Comparison of ENCODE assay signal across 11 cellular contexts in genomic region chr3:37024092-37024491, GRCh38. TPM values are rescaled to one million over a fixed set of nuclear protein-coding genes. Genes with fewer than 3 reads are reported as not detected.
A peak's percentile ranks its signal among the peaks of the same experiment; 100 is the strongest.
DNase-seq lines count a peak whose midpoint lies in the region; ATAC-seq and TF ChIP-seq lines count a peak whose summit lies in the region.
"Had no signal": no experiment of that assay in that cellular context is flagged by ENCODE, and none has a peak within 500 bp of the region (broad histone marks: within the 10 kb centered on the region; RNA-seq: fewer than 3 reads in every experiment).

No MANE protein-coding gene starts in this region.

- H3K4me3 Mint-ChIP-seq in endothelial cell (ENCODE audit: unreplicated experiment) (no peak overlapping the region), T-cell (no peak overlapping the region)

- H3K27me3 ChIP-seq in smooth muscle cell (ENCODE audit: low read depth): no peaks in the 10 kb centered on the region

- H3K36me3 Mint-ChIP-seq in endothelial cell (ENCODE audit: low read depth, unreplicated experiment) (peaks cover 70% of the 10 kb centered on the region), T-cell (peaks cover 69% of the 10 kb centered on the region)

- ATAC-seq in GM18502 (IDR thresholded peaks at IDR 0.05; ENCODE audit: poor library complexity, unreplicated experiment) (no peak), HG03571 (IDR thresholded peaks at IDR 0.05; ENCODE audit: unreplicated experiment) (no peak), T-cell (replicated peaks in 1 of 4) (no peak)
- ATAC-seq: A549 had no signal

- H3K27ac ChIP-seq in smooth muscle cell (ENCODE audit: low read depth): no peak overlapping the region
- H3K27ac ChIP-seq: A549 had no signal

- H3K4me1 ChIP-seq in smooth muscle cell (ENCODE audit: low read depth): no peaks in the 10 kb centered on the region
- H3K4me1 ChIP-seq: A549 had no signal

- no peak overlapping the region for H3K4me3 ChIP-seq in smooth muscle cell
- H3K4me3 ChIP-seq: A549 had no signal

- WGBS in smooth muscle cell (ENCODE audit: low lambda C conversion rate): 95% methylated on average over 2 of the region's 2 CpGs

- no peaks in the 10 kb centered on the region for H3K79me2 ChIP-seq in smooth muscle cell (ENCODE audit: low read depth)

- CTCF ChIA-PET in T-cell (lab: Charles Lee): interaction anchor here (0.6 to 2.0 kb wide), 10 partner anchors 17 to 1566 kb away, joined by 3 to 10 read pairs (median 4); no protein-coding TSS in a partner anchor

- peak; percentile 50 for TF ChIP-seq CTCF in endothelial cell (IDR thresholded peaks at IDR 0.05; ENCODE audit: unreplicated experiment)
- peak; percentile 23 for TF ChIP-seq CTCF in smooth muscle cell (IDR thresholded peaks at IDR 0.05; ENCODE audit: borderline replicate concordance, insufficient read depth, poor library complexity, severe bottlenecking)

- POLR2A ChIA-PET in T-cell (lab: Charles Lee): interaction anchor here (0.6 to 0.7 kb wide), 4 partner anchors 11 to 222 kb away, joined by 3 read pairs; no protein-coding TSS in a partner anchor

- H3K27ac Mint-ChIP-seq in endothelial cell (ENCODE audit: unreplicated experiment) (no peak overlapping the region), T-cell (no peak overlapping the region)

- H3K36me3 ChIP-seq in smooth muscle cell (ENCODE audit: low read depth): peaks cover 35% of the 10 kb centered on the region

- no peak overlapping the region for H3K4me2 ChIP-seq in smooth muscle cell
- H3K4me2 ChIP-seq: A549 had no signal

- no peaks in the 10 kb centered on the region for H3K27me3 Mint-ChIP-seq in endothelial cell (ENCODE audit: unreplicated experiment)
- no peaks in the 10 kb centered on the region for H3K27me3 Mint-ChIP-seq in T-cell

- H3K4me1 Mint-ChIP-seq in endothelial cell (ENCODE audit: unreplicated experiment) (no peaks in the 10 kb centered on the region), T-cell (peaks cover 0 to 16% (median 0%) of the 10 kb centered on the region in 3 donors)

- H2AFZ ChIP-seq in smooth muscle cell (ENCODE audit: low read depth): no peak overlapping the region

- no peak overlapping the region for H3K9ac ChIP-seq in smooth muscle cell (ENCODE audit: low read depth)

- no peaks in the 10 kb centered on the region for H4K20me1 ChIP-seq in smooth muscle cell (ENCODE audit: low read depth)

- DNase-seq in DMS53 (lab: John Stamatoyannopoulos, UW) (peak; percentile 1), DMS53 treated with DMSO at 0.1 percent for 48 hours (lab: John Stamatoyannopoulos, UW; ENCODE audit: unreplicated experiment) (no peak), NOMO-1 treated with DMSO at 0.1 percent for 48 hours (lab: John Stamatoyannopoulos, UW; ENCODE audit: unreplicated experiment) (peak; percentile 23), endothelial cell (ENCODE audit: low spot score) (no peak), smooth muscle cell (lab: John Stamatoyannopoulos, UW; ENCODE audit: unreplicated experiment) (no peak), T-cell (no peak)
- DNase-seq: activated CD4-positive, alpha-beta T cell treated with anti-CD3 and anti-CD28 coated beads, Interleukin-2, amount 50 U/mL, for 48 hours; NCI-H2081 had no signal

- H3K9me3 Mint-ChIP-seq in endothelial cell (ENCODE audit: unreplicated experiment): no peaks in the 10 kb centered on the region
- no peaks in the 10 kb centered on the region for H3K9me3 Mint-ChIP-seq in T-cell

- no peaks in the 10 kb centered on the region for H3F3A ChIP-seq in smooth muscle cell (ENCODE audit: low read depth)

- no peaks in the 10 kb centered on the region for H3K9me3 ChIP-seq in smooth muscle cell (replicated peaks; ENCODE audit: low read depth)

RNA-seq across cellular contexts. Expression of gene MLH1, which starts 30.8 kb away (rescaled TPM):
- total RNA-seq in endothelial cell (ENCODE audit: unreplicated experiment): 42.9 TPM
- 28.3 and 35.0 TPM in 2 replicates for total RNA-seq in smooth muscle cell
- 16.6 and 22.6 TPM in 2 replicates for polyA plus RNA-seq in smooth muscle cell
- 10 to 100 TPM; 24.7 to 32.4 (median 28.6) TPM for total RNA-seq in T-cell

RNA-seq across cellular contexts. Expression of gene EPM2AIP1, which starts 31.2 kb away (rescaled TPM):
- total RNA-seq in endothelial cell (ENCODE audit: unreplicated experiment) (15.3 TPM), smooth muscle cell (18.6 and 26.0 TPM in 2 replicates), T-cell (10 to 100 TPM; 27.0 to 36.3 (median 29.3) TPM)
- polyA plus RNA-seq in smooth muscle cell: 6.5 and 11.7 TPM in 2 replicates

Comparison
In these comparisons a context has a peak if more than half of its experiments do, and no peak if none do; other contexts are left out.
1. DNase-seq: peak in DMS53 (single experiment) and NOMO-1 treated with DMSO at 0.1 percent for 48 hours (single experiment); none in DMS53 treated with DMSO at 0.1 percent for 48 hours (single experiment), endothelial cell (single experiment), smooth muscle cell (single experiment) and T-cell (0 of 34).